Comparison of ENCODE assay signal across 8 cellular contexts in the genomic region with DNA sequence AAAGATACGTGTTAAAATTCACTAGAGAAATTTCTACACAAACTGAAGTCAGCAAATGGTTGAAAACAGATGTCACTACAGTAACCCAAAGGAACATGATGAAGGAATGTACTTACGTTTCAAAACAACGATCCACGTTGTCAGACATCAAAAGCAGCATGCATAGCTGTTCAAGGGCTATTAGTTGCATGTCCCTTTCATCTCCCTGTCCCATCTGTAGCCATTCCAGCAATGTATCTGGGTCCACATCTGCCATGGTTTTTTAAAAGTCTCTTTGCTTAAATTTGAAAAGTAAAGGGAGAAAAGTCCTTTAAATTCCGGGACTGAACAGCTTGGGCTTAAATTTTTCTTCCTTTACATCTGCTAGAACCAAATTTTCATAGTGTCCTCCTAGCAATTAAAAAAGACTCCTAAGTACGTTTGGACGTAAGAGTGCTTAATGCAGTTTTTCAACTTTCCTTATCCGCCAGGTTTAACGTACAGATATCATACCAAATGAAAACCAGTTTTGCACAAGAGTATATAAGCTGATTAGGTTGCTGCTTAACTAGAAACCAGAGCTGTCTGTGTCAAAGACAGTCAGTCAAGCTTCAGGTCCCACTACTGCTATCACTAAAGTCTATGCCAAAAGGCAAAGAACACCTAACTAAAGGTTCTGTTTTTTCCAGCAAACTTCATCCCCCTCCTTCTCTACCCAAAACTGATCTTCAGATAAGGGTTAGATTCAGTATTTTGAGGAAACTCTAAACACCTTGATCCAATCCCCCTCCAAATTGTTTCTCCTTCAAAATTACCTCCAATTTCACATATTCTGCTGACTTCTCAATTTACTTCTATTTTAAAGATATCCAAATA. TPM values are rescaled to one million over a fixed set of nuclear protein-coding genes. Genes with fewer than 3 reads are reported as not detected.
DNase-seq lines count a peak whose midpoint lies in the region; ATAC-seq and TF ChIP-seq lines count a peak whose summit lies in the region.

No MANE protein-coding gene starts in this region.

- H3K4me3 Mint-ChIP-seq in neural crest cell, result peak overlapping the region; percentile 85

- no peak for TF ChIP-seq CTCF in BJ (IDR thresholded peaks at IDR 0.05; ENCODE audit: insufficient read depth, low read depth, low read length)
- TF ChIP-seq CTCF in SK-N-SH (IDR thresholded peaks at IDR 0.05), result no peak
- no peak for TF ChIP-seq CTCF in neural crest cell (conservative IDR thresholded peaks at IDR 0.05)

- in situ Hi-C loops in HAP-1 (cut with MboI; ENCODE audit: low sequenced_read_pairs), result no loop called here

- peak overlapping the region; percentile 83 for H3K4me3 ChIP-seq in BJ (ENCODE audit: low read depth, low read length)
- peak overlapping the region; percentile 79 for H3K4me3 ChIP-seq in HAP-1
- peak overlapping the region; percentile 77 to 87 for H3K4me3 ChIP-seq in SK-N-SH (ENCODE audit: low read depth in 2 of 2, low read length in 1 of 2)

- H3K9me2 ChIP-seq in SK-N-SH, result no peaks in the 10 kb centered on the region

- H3K27me3 ChIP-seq in BJ (ENCODE audit: control insufficient read depth, insufficient read depth, low read length), result no peaks in the 10 kb centered on the region
- no peaks in the 10 kb centered on the region for H3K27me3 ChIP-seq in HAP-1 (ENCODE audit: low read depth)
- H3K27me3 ChIP-seq in SK-N-SH (ENCODE audit: insufficient read depth), result no peaks in the 10 kb centered on the region

- H3K27ac ChIP-seq in SK-N-SH (ENCODE audit: low read depth in 2 of 2, low read length in 1 of 2) (peak overlapping the region; percentile 13 to 95; a peak in 3 of 4 replicates), epithelial cell of prostate (peak overlapping the region; percentile 96)

- peaks cover 33% of the 10 kb centered on the region for H4K20me1 ChIP-seq in SK-N-SH (ENCODE audit: insufficient read depth)

- H3K36me3 ChIP-seq in BJ (ENCODE audit: control insufficient read depth, insufficient read depth, low read length) (no peaks in the 10 kb centered on the region), HAP-1 (replicated peaks) (peaks cover 14% of the 10 kb centered on the region), SK-N-SH (replicated peaks in 1 of 2; ENCODE audit: control insufficient read depth in 1 of 2, insufficient read depth in 2 of 2, low read length in 1 of 2) (peaks cover 4 to 26% of the 10 kb centered on the region in 2 experiments)

- H3K79me2 ChIP-seq in SK-N-SH (ENCODE audit: insufficient read depth), result peaks cover 65% of the 10 kb centered on the region

- ATAC-seq in GM21825 (IDR thresholded peaks at IDR 0.05; ENCODE audit: unreplicated experiment), result no peak

- POLR2A ChIA-PET in BJ (lab: Charles Lee) (no interaction called here), SK-N-SH (lab: Yijun Ruan, JAX) (no interaction called here)

- no peak for TF ChIP-seq RAD21 in SK-N-SH (IDR thresholded peaks at IDR 0.05; ENCODE audit: low read length)

- no peak for TF ChIP-seq EP300 in SK-N-SH (IDR thresholded peaks at IDR 0.05; ENCODE audit: borderline replicate concordance in 1 of 2, low read depth in 1 of 2, low read length in 1 of 2)

- no peaks in the 10 kb centered on the region for H3K27me3 Mint-ChIP-seq in neural crest cell (ENCODE audit: low read depth)

- peaks cover 15% of the 10 kb centered on the region for H3K36me3 Mint-ChIP-seq in neural crest cell (ENCODE audit: low read depth)

- no peaks in the 10 kb centered on the region for H3K9me3 Mint-ChIP-seq in neural crest cell

- peak overlapping the region; percentile 96 for H3K9ac ChIP-seq in SK-N-SH

- WGBS in SK-N-SH (ENCODE audit: low lambda C conversion rate), result 11% methylated on average over 9 of the region's 9 CpGs

- peak overlapping the region; percentile 93 for H3K4me2 ChIP-seq in SK-N-SH

- H3K4me1 ChIP-seq in HAP-1, result peaks cover 12% of the 10 kb centered on the region
- H3K4me1 ChIP-seq in SK-N-SH (ENCODE audit: control insufficient read depth in 1 of 2, insufficient read depth in 2 of 2, low read depth in 1 of 2, low read length in 1 of 2), result peaks cover 5 to 18% of the 10 kb centered on the region in 2 experiments

- CTCF ChIA-PET in BJ (lab: Yijun Ruan, JAX), result interaction anchor here (0.6 to 2.5 kb wide), 7 partner anchors 9 to 361 kb away, joined by 3 to 16 read pairs (median 3); no protein-coding TSS in a partner anchor
- CTCF ChIA-PET in SK-N-SH (lab: Yijun Ruan, JAX), result interaction anchor here (0.6 to 1.0 kb wide), 3 partner anchors 62 to 244 kb away, joined by 3 read pairs; no protein-coding TSS in a partner anchor

- H3K9me3 ChIP-seq in HAP-1 (no peaks in the 10 kb centered on the region), SK-N-SH (no peaks in the 10 kb centered on the region; the same call in 1 of the 2 replicates)

- H3K27ac Mint-ChIP-seq in neural crest cell (ENCODE audit: unreplicated experiment), result no peak overlapping the region

- peaks cover 32% of the 10 kb centered on the region for H3K4me1 Mint-ChIP-seq in neural crest cell

- DNase-seq in BJ (ENCODE audit: low read depth), result peak; percentile 49
- DNase-seq in HAP-1 (ENCODE audit: low spot score in 2 of 2), result peak; percentile 33 to 76
- DNase-seq in SK-N-SH, result peak; percentile 21
- DNase-seq in epithelial cell of prostate (ENCODE audit: low read depth, low spot score), result no peak
- no peak for DNase-seq in neural crest cell (ENCODE audit: low read depth, low spot score)
- DNase-seq in stimulated activated CD4-positive, alpha-beta T cell treated with anti-CD3 and anti-CD28 coated beads, Interleukin-4, amount 100 ng/mL, for 1 hour, result no peak
- DNase-seq in DMS114 treated with DMSO at 0.1 percent for 48 hours (lab: John Stamatoyannopoulos, UW; ENCODE audit: unreplicated experiment), result no peak

- peaks cover 22% of the 10 kb centered on the region for H3F3A ChIP-seq in SK-N-SH (replicated peaks; ENCODE audit: insufficient read depth)

- H2AFZ ChIP-seq in SK-N-SH (ENCODE audit: low read depth), result no peak overlapping the region

TF ChIP-seq in SK-N-SH, 30 proteins besides CTCF, POLR2A, EP300 and RAD21 (continues in another document):
- TF ChIP-seq MEF2A (IDR thresholded peaks at IDR 0.05; ENCODE audit: borderline replicate concordance, low read depth), result no peak
- TF ChIP-seq TEAD4 (IDR thresholded peaks at IDR 0.05; ENCODE audit: borderline replicate concordance, insufficient read depth), result no peak
- TF ChIP-seq NFIC (IDR thresholded peaks at IDR 0.05; ENCODE audit: borderline replicate concordance), result no peak
- peak; percentile 96 for TF ChIP-seq MXI1 (IDR thresholded peaks at IDR 0.05; ENCODE audit: low read depth, low read length)
- TF ChIP-seq, protein P1, sequence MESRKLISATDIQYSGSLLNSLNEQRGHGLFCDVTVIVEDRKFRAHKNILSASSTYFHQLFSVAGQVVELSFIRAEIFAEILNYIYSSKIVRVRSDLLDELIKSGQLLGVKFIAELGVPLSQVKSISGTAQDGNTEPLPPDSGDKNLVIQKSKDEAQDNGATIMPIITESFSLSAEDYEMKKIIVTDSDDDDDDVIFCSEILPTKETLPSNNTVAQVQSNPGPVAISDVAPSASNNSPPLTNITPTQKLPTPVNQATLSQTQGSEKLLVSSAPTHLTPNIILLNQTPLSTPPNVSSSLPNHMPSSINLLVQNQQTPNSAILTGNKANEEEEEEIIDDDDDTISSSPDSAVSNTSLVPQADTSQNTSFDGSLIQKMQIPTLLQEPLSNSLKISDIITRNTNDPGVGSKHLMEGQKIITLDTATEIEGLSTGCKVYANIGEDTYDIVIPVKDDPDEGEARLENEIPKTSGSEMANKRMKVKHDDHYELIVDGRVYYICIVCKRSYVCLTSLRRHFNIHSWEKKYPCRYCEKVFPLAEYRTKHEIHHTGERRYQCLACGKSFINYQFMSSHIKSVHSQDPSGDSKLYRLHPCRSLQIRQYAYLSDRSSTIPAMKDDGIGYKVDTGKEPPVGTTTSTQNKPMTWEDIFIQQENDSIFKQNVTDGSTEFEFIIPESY (IDR thresholded peaks at IDR 0.05; ENCODE audit: borderline replicate concordance, low read depth), result no peak
- peak; percentile 66; the same call in 1 of the 2 replicates for TF ChIP-seq SIN3A (IDR thresholded peaks at IDR 0.05; ENCODE audit: borderline replicate concordance, low read depth, low read length)
- TF ChIP-seq CHD2 (IDR thresholded peaks at IDR 0.05; ENCODE audit: low read length, partially characterized antibody), result no peak
- TF ChIP-seq, protein P2, sequence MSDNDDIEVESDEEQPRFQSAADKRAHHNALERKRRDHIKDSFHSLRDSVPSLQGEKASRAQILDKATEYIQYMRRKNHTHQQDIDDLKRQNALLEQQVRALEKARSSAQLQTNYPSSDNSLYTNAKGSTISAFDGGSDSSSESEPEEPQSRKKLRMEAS (IDR thresholded peaks at IDR 0.05; ENCODE audit: low read depth), result peak; percentile 77
- TF ChIP-seq JUND (IDR thresholded peaks at IDR 0.05), result no peak
- TF ChIP-seq, protein P3, sequence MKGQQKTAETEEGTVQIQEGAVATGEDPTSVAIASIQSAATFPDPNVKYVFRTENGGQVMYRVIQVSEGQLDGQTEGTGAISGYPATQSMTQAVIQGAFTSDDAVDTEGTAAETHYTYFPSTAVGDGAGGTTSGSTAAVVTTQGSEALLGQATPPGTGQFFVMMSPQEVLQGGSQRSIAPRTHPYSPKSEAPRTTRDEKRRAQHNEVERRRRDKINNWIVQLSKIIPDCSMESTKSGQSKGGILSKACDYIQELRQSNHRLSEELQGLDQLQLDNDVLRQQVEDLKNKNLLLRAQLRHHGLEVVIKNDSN (IDR thresholded peaks at IDR 0.05; ENCODE audit: borderline replicate concordance, low read depth), result no peak
- TF ChIP-seq YY1 (IDR thresholded peaks at IDR 0.05; ENCODE audit: low read depth), result no peak
- TF ChIP-seq RXRA (IDR thresholded peaks at IDR 0.05; ENCODE audit: borderline replicate concordance, low read depth), result no peak
- TF ChIP-seq EZH2phosphoT487 (IDR thresholded peaks at IDR 0.05; ENCODE audit: borderline replicate concordance, low read depth), result no peak
- no peak for TF ChIP-seq SMC3 (IDR thresholded peaks at IDR 0.05; ENCODE audit: low read depth, low read length)
- no peak for TF ChIP-seq FOSL2 (IDR thresholded peaks at IDR 0.05; ENCODE audit: borderline replicate concordance, low read depth)
- TF ChIP-seq FOXJ3 (CRISPR knock-in tag; IDR thresholded peaks at IDR 0.05), result no peak

RNA-seq across cellular contexts. Expression of a gene that starts 1.7 kb away (rescaled TPM):
- polyA plus RNA-seq in BJ (2011; rRNA removed) (70.5 and 95.7 TPM in 2 replicates), SK-N-SH (2012; rRNA removed) (43.2 and 48.8 TPM in 2 replicates)
- polyA minus RNA-seq in BJ (2011; rRNA and poly(A)+ RNA removed), result 201 and 221 TPM in 2 replicates
- 44.1 and 51.7 TPM in 2 replicates for polyA plus RNA-seq in SK-N-SH (2012; cell fraction: cytosol; rRNA removed)
- 144 and 147 TPM in 2 replicates for polyA plus RNA-seq in SK-N-SH (2012; cell fraction: nucleus; rRNA removed)
- total RNA-seq in neural crest cell, result 152 and 166 TPM in 2 replicates

Comparison
In these comparisons a context has a peak if more than half of its experiments do, and no peak if none do; other contexts are left out.
1. DNase-seq: peak in BJ (single experiment), HAP-1 (2 of 2) and SK-N-SH (single experiment); none in epithelial cell of prostate (single experiment), neural crest cell (single experiment), stimulated activated CD4-positive, alpha-beta T cell treated with anti-CD3 and anti-CD28 coated beads, Interleukin-4, amount 100 ng/mL, for 1 hour (single experiment) and DMS114 treated with DMSO at 0.1 percent for 48 hours (single experiment).
2. Peak in every context shown above with its lines, with median percentiles within 50 percentile points of each other: H3K4me3 ChIP-seq.